Comparison of ENCODE assay signal across 8 cellular contexts in genomic region chr17:79993390-79994221, GRCh38. TPM values are rescaled to one million over a fixed set of nuclear protein-coding genes. Genes with fewer than 3 reads are reported as not detected.
A peak's percentile ranks its signal among the peaks of the same experiment; 100 is the strongest.
DNase-seq lines count a peak whose midpoint lies in the region; ATAC-seq, FAIRE-seq and TF ChIP-seq lines count a peak whose summit lies in the region.

No MANE protein-coding gene starts in this region.

- TF ChIP-seq CTCF in bronchial epithelial cell (IDR thresholded peaks at IDR 0.05; ENCODE audit: insufficient read depth, low read length, severe bottlenecking): no peak
- TF ChIP-seq CTCF in mucosa of descending colon (IDR thresholded peaks at IDR 0.05): no peak

- intact Hi-C loops in mucosa of descending colon (cut with DNase I, micrococcal nuclease): loop anchor here (5.0 to 10.0 kb wide), 2 partner anchors 189 to 201 kb away; no protein-coding TSS in a partner anchor

- peaks cover 84% of the 10 kb centered on the region for H3K4me1 Mint-ChIP-seq in stimulated activated naive CD8-positive, alpha-beta T cell treated with anti-CD3 and anti-CD28 coated beads, Interleukin-15, amount 100 ng/mL, for 72 hours

- H3K4me1 ChIP-seq in mucosa of descending colon (ENCODE audit: low read depth): peaks cover 45% of the 10 kb centered on the region

- DNase-seq in CD1c-positive myeloid dendritic cell (ENCODE audit: extremely low spot score) (peak; percentile 76), Kasumi-1 (lab: John Stamatoyannopoulos, UW) (peak; percentile 75), SKM-1 (lab: John Stamatoyannopoulos, UW; ENCODE audit: unreplicated experiment) (peak; percentile 50), bronchial epithelial cell (ENCODE audit: low read depth) (peak; percentile 83), mucosa of descending colon (peak; percentile 72 to 86 (median 73)), cerebellum (ENCODE audit: low spot score) (no peak)
- DNase-seq in stimulated activated naive CD8-positive, alpha-beta T cell treated with anti-CD3 and anti-CD28 coated beads, Interleukin-15, amount 100 ng/mL, for 72 hours: peak; percentile 75 to 95

- ATAC-seq in mucosa of descending colon: peak; percentile 41
- ATAC-seq in stimulated activated naive CD8-positive, alpha-beta T cell treated with anti-CD3 and anti-CD28 coated beads, Interleukin-15, amount 100 ng/mL, for 72 hours: peak; percentile 74
- ATAC-seq in HG03095 (IDR thresholded peaks at IDR 0.05; ENCODE audit: unreplicated experiment): no peak

- peaks cover 0 to 4% of the 10 kb centered on the region in 2 donors for H3K9me3 Mint-ChIP-seq in stimulated activated naive CD8-positive, alpha-beta T cell treated with anti-CD3 and anti-CD28 coated beads, Interleukin-15, amount 100 ng/mL, for 72 hours

- no peak for FAIRE-seq in bronchial epithelial cell (lab: Jason Lieb, UNC)

- H3K9me3 ChIP-seq in mucosa of descending colon: no peaks in the 10 kb centered on the region

- no peaks in the 10 kb centered on the region for H3K27me3 Mint-ChIP-seq in stimulated activated naive CD8-positive, alpha-beta T cell treated with anti-CD3 and anti-CD28 coated beads, Interleukin-15, amount 100 ng/mL, for 72 hours

- H3K4me3 ChIP-seq in bronchial epithelial cell (ENCODE audit: low read depth, low read length) (no peak overlapping the region), mucosa of descending colon (no peak overlapping the region)

- no peaks in the 10 kb centered on the region for H3K27me3 ChIP-seq in bronchial epithelial cell (ENCODE audit: control insufficient read depth, insufficient read depth, low read length)

- peak overlapping the region; percentile 96 to 98 for H3K4me3 Mint-ChIP-seq in stimulated activated naive CD8-positive, alpha-beta T cell treated with anti-CD3 and anti-CD28 coated beads, Interleukin-15, amount 100 ng/mL, for 72 hours

- no peaks in the 10 kb centered on the region for H3K36me3 ChIP-seq in bronchial epithelial cell (ENCODE audit: control insufficient read depth, insufficient read depth, low read length)
- no peaks in the 10 kb centered on the region for H3K36me3 ChIP-seq in mucosa of descending colon (ENCODE audit: low read depth)

- peak overlapping the region; percentile 96 to 99 for H3K27ac Mint-ChIP-seq in stimulated activated naive CD8-positive, alpha-beta T cell treated with anti-CD3 and anti-CD28 coated beads, Interleukin-15, amount 100 ng/mL, for 72 hours

RNA-seq across cellular contexts. Expression of gene TBC1D16, which starts 42.1 kb away (rescaled TPM):
- total RNA-seq in bronchial epithelial cell (23.7 and 33.2 TPM in 2 replicates), mucosa of descending colon (10 to 100 TPM; 10.9 to 23.4 (median 22.1) TPM), cerebellum (49.1 TPM)

RNA-seq across cellular contexts. Expression of gene CCDC40, which starts 42.8 kb away (rescaled TPM):
- total RNA-seq in bronchial epithelial cell (0.79 and 1.7 TPM in 2 replicates), mucosa of descending colon (1 to 10 TPM; 2.1 to 5.9 (median 2.7) TPM), cerebellum (12.2 TPM)
